In genomic region chr22:37643225-37643847, GRCh38 we compare ENCODE assay signal across 8 cellular contexts. TPM values are rescaled to one million over a fixed set of nuclear protein-coding genes. Genes with fewer than 3 reads are reported as not detected.
DNase-seq lines count a peak whose midpoint lies in the region; ATAC-seq and TF ChIP-seq lines count a peak whose summit lies in the region.

No MANE protein-coding gene starts in this region.

- no peak overlapping the region for H3K4me2 ChIP-seq in KMS-11

- H3K27me3 Mint-ChIP-seq in activated naive CD8-positive, alpha-beta T cell treated with anti-CD3 and anti-CD28 coated beads for 36 hours: no peaks in the 10 kb centered on the region

- H3K27ac Mint-ChIP-seq in activated naive CD8-positive, alpha-beta T cell treated with anti-CD3 and anti-CD28 coated beads for 36 hours: peak overlapping the region; percentile 72

- DNase-seq in NCI-H2107 treated with DMSO at 0.1 percent for 48 hours (lab: John Stamatoyannopoulos, UW; ENCODE audit: unreplicated experiment) (peak; percentile 6), NCI-H2107 (lab: John Stamatoyannopoulos, UW) (no peak), T follicular helper cell (ENCODE audit: low read depth) (peak; percentile 77), cardiac septum (ENCODE audit: low spot score) (peak; percentile 92), putamen (ENCODE audit: low spot score) (peak; percentile 69)
- peak; percentile 85 for DNase-seq in activated naive CD8-positive, alpha-beta T cell treated with anti-CD3 and anti-CD28 coated beads for 36 hours

- H3K4me1 ChIP-seq in KMS-11 (ENCODE audit: low read depth, poor library complexity, severe bottlenecking): peaks cover 17% of the 10 kb centered on the region

- H2AFZ ChIP-seq in KMS-11 (ENCODE audit: low read depth): no peak overlapping the region

- H3K4me3 ChIP-seq in KMS-11 (IDR thresholded peaks at IDR 0.05; ENCODE audit: insufficient read depth, low read depth, low read length): no peak overlapping the region

- intact Hi-C loops in cardiac septum (cut with DNase I): loop anchor here (2.0 kb wide), 1 partner anchor 37 kb away; no protein-coding TSS in a partner anchor

- H3K79me2 ChIP-seq in KMS-11 (ENCODE audit: insufficient read depth, low read depth): no peaks in the 10 kb centered on the region; the same call in 1 of the 2 replicates

- no peak overlapping the region for H3K9ac ChIP-seq in KMS-11

- ATAC-seq in GM19351 (IDR thresholded peaks at IDR 0.05; ENCODE audit: unreplicated experiment): no peak

- no peaks in the 10 kb centered on the region for H3K9me3 Mint-ChIP-seq in activated naive CD8-positive, alpha-beta T cell treated with anti-CD3 and anti-CD28 coated beads for 36 hours

- peak overlapping the region; percentile 42 for H3K4me3 Mint-ChIP-seq in activated naive CD8-positive, alpha-beta T cell treated with anti-CD3 and anti-CD28 coated beads for 36 hours

- peak; percentile 94 for TF ChIP-seq CTCF in KMS-11 (conservative IDR thresholded peaks at IDR 0.05; ENCODE audit: low read depth, low read length)

- no peaks in the 10 kb centered on the region for H3K27me3 ChIP-seq in KMS-11 (ENCODE audit: insufficient read depth, low read depth)

- H3K27ac ChIP-seq in KMS-11: no peak overlapping the region

- H4K20me1 ChIP-seq in KMS-11 (ENCODE audit: insufficient read depth): no peaks in the 10 kb centered on the region

- H3K4me1 Mint-ChIP-seq in activated naive CD8-positive, alpha-beta T cell treated with anti-CD3 and anti-CD28 coated beads for 36 hours: peaks cover 28% of the 10 kb centered on the region

- no peaks in the 10 kb centered on the region for H3K36me3 ChIP-seq in KMS-11 (ENCODE audit: insufficient read depth)

- peaks cover 17% of the 10 kb centered on the region for H3K36me3 Mint-ChIP-seq in activated naive CD8-positive, alpha-beta T cell treated with anti-CD3 and anti-CD28 coated beads for 36 hours

RNA-seq across cellular contexts. Expression of gene SH3BP1, which starts 3.9 kb away (rescaled TPM):
- 100 to 1,000 TPM in 1 of 2 experiments, 10 to 100 TPM in 1; 90.8 to 103 TPM for total RNA-seq in activated naive CD8-positive, alpha-beta T cell treated with anti-CD3 and anti-CD28 coated beads for 36 hours
- total RNA-seq in cardiac septum: 2.3 TPM

RNA-seq across cellular contexts. Expression of gene PDXP, which starts 15.2 kb away (rescaled TPM):
- total RNA-seq in activated naive CD8-positive, alpha-beta T cell treated with anti-CD3 and anti-CD28 coated beads for 36 hours: 10 to 100 TPM; 41.4 to 42.5 TPM
- total RNA-seq in cardiac septum: 24.1 TPM

RNA-seq across cellular contexts. Expression of gene LGALS1, which starts 32.1 kb away (rescaled TPM):
- 100 to 1,000 TPM; 166 to 171 TPM for total RNA-seq in activated naive CD8-positive, alpha-beta T cell treated with anti-CD3 and anti-CD28 coated beads for 36 hours
- total RNA-seq in cardiac septum: 1,015 TPM

RNA-seq across cellular contexts. Expression of gene GGA1, which starts 34.7 kb away (rescaled TPM):
- total RNA-seq in activated naive CD8-positive, alpha-beta T cell treated with anti-CD3 and anti-CD28 coated beads for 36 hours: 10 to 100 TPM; 56.3 to 61.9 TPM
- total RNA-seq in cardiac septum: 32.5 TPM

RNA-seq across cellular contexts. Expression of gene NOL12, which starts 42.8 kb away (rescaled TPM):
- total RNA-seq in activated naive CD8-positive, alpha-beta T cell treated with anti-CD3 and anti-CD28 coated beads for 36 hours: 10 to 100 TPM; 50.0 to 50.8 TPM
- 15.2 TPM for total RNA-seq in cardiac septum

Comparison
In these comparisons a context has a peak if more than half of its experiments do, and no peak if none do; other contexts are left out.
1. RNA of gene SH3BP1, which starts 3.9 kb away (total RNA-seq): 90.8 to 103 TPM in activated naive CD8-positive, alpha-beta T cell treated with anti-CD3 and anti-CD28 coated beads for 36 hours; 2.3 TPM in cardiac septum (single experiment); every median in the first group is over 10 times any median in the second.